18 cellular contexts compared by ENCODE assay signal in the genomic region with DNA sequence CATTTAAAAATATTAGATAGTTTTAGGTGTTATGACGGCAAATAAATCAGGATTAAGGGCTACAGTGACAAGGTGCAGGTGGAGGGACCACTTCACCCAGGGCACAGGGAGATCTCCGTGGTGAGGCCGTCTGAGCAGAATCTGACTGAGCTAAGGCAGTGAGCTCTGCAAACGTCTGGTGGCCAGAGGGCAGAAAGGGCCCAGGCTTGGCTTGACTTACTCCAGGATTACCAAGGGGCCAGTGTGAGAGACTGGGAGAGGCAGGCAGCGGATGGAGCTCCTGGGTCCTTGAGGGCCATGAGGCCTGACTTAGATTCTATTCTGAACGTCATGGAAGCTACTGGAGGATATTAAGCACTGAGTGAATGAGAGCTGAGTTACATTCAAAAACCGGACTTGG.
A peak's percentile ranks its signal among the peaks of the same experiment; 100 is the strongest.
DNase-seq lines count a peak whose midpoint lies in the region; ATAC-seq and TF ChIP-seq lines count a peak whose summit lies in the region.
"Had no signal": no experiment of that assay in that cellular context is flagged by ENCODE, and none has a peak within 500 bp of the region (broad histone marks: within the 10 kb centered on the region; RNA-seq: fewer than 3 reads in every experiment).

No MANE protein-coding gene starts in this region.

- H3K36me3 ChIP-seq in right atrium auricular region = no peaks in the 10 kb centered on the region
- H3K36me3 ChIP-seq: HAP-1, SJSA1 had no signal

- no peaks in the 10 kb centered on the region for H3K36me3 Mint-ChIP-seq in brain
- no peaks in the 10 kb centered on the region for H3K36me3 Mint-ChIP-seq in osteocyte (ENCODE audit: unreplicated experiment)
- H3K36me3 Mint-ChIP-seq: CD4-positive, CD25-positive, alpha-beta regulatory T cell had no signal

- TF ChIP-seq CTCF in right atrium auricular region (IDR thresholded peaks at IDR 0.05) (no peak), brain (conservative IDR thresholded peaks at IDR 0.05) (no peak), osteocyte (IDR thresholded peaks at IDR 0.05) (no peak)

- H3K4me3 Mint-ChIP-seq in brain (no peak overlapping the region), osteocyte (ENCODE audit: unreplicated experiment) (no peak overlapping the region)
- H3K4me3 Mint-ChIP-seq: B cell; CD4-positive, CD25-positive, alpha-beta regulatory T cell had no signal

- intact Hi-C loops in cardiac septum (cut with DNase I) = no loop called here

- no peak overlapping the region for H3K27ac ChIP-seq in right atrium auricular region
- H3K27ac ChIP-seq: SJSA1 had no signal

- no peak for ATAC-seq in HG03521 (IDR thresholded peaks at IDR 0.05; ENCODE audit: unreplicated experiment)
- ATAC-seq: PC-3 had no signal

- H3K9me3 Mint-ChIP-seq in brain (peaks cover 0 to 9% (median 5%) of the 10 kb centered on the region in 5 experiments), osteocyte (ENCODE audit: unreplicated experiment) (peaks cover 11% of the 10 kb centered on the region)

- no peaks in the 10 kb centered on the region for H3K27me3 ChIP-seq in right atrium auricular region
- H3K27me3 ChIP-seq: SJSA1 had no signal

- H3K27ac Mint-ChIP-seq in brain = peak overlapping the region in 3 of 5 experiments; percentile 4 to 12 (median 7)
- H3K27ac Mint-ChIP-seq in osteocyte (ENCODE audit: unreplicated experiment) = no peak overlapping the region
- H3K27ac Mint-ChIP-seq: B cell had no signal

- H3K9me3 ChIP-seq in right atrium auricular region = no peaks in the 10 kb centered on the region
- H3K9me3 ChIP-seq: HAP-1, SJSA1 had no signal

- DNase-seq in cardiac septum (ENCODE audit: low spot score) = peak; percentile 59
- DNase-seq in right atrium auricular region (ENCODE audit: low spot score) = no peak
- peak; percentile 72 for DNase-seq in osteocyte (ENCODE audit: extremely low spot score, unreplicated experiment)
- DNase-seq in HuH-7.5 (ENCODE audit: low spot score) = no peak
- no peak for DNase-seq in NCI-H748 treated with DMSO at 0.1 percent for 48 hours (lab: John Stamatoyannopoulos, UW)
- DNase-seq: Calu3; CD4-positive, CD25-positive, alpha-beta regulatory T cell; KBM-7; MV-4-11; NCI-H2029 treated with DMSO at 0.1 percent for 48 hours; NCI-H2171 treated with DMSO at 0.1 percent for 48 hours; NCI-H774; PC-3 had no signal

- no peaks in the 10 kb centered on the region for H3K4me1 ChIP-seq in right atrium auricular region
- H3K4me1 ChIP-seq: HAP-1, SJSA1 had no signal

- peaks cover 7% of the 10 kb centered on the region for H3K27me3 Mint-ChIP-seq in brain
- H3K27me3 Mint-ChIP-seq in osteocyte (ENCODE audit: unreplicated experiment) = peaks cover 3% of the 10 kb centered on the region
- H3K27me3 Mint-ChIP-seq: CD4-positive, CD25-positive, alpha-beta regulatory T cell had no signal

- no peak overlapping the region for H3K4me3 ChIP-seq in right atrium auricular region
- H3K4me3 ChIP-seq: HAP-1, SJSA1 had no signal

- H3K4me1 Mint-ChIP-seq in brain (peaks cover 42% of the 10 kb centered on the region), osteocyte (ENCODE audit: unreplicated experiment) (no peaks in the 10 kb centered on the region)

Comparison
In these comparisons a context has a peak if more than half of its experiments do, and no peak if none do; other contexts are left out.
1. DNase-seq: peak in cardiac septum (single experiment) and osteocyte (single experiment); none in right atrium auricular region (single experiment), HuH-7.5 (single experiment) and NCI-H748 treated with DMSO at 0.1 percent for 48 hours (single experiment).